ENCODE assay signal across 31 cellular contexts in the genomic region with DNA sequence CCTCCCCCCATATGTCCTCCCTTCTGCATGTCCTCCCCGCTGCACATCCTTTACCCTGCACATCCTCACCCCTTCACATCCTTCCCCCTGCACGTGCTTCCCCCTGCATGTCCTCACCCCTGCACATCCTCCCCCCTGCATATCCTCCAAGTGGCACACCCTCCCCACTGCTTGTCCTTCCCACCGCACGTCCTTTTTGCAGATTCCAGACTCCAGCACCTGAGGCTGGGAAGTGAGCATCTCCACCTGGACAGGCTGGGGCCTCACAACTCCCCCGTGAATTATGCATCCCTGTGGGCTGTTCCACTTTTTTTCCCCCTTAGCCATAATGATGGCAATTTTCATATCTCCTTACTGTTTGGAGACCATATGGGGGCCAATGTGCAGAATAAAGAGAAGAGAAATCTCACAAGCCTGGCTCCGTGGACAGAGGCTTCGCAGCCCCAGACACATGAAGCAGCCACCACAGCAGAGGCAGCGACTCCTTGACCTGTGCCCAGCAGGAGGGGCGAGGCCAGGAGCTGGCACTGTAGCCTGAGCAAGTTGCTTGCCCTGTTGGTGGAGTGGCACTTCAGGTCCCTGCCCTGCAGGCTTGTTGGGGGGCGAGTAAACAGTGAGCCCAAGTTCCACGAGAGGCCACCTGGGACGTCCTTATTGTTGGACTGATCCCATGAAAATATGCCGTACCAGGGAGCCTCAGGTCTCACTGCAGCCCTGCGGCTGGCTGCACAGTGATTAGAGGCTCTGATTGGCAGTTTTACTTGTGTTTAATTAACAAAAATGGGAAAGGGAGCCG.
"Had no signal": no experiment of that assay in that cellular context is flagged by ENCODE, and none has a peak within 500 bp of the region (broad histone marks: within the 10 kb centered on the region; RNA-seq: fewer than 3 reads in every experiment).

No MANE protein-coding gene starts in this region.

- H3K9me3 Mint-ChIP-seq: nephron, neural crest cell had no signal

- H3K9me3 ChIP-seq: left lung, lower lobe of right lung, mucosa of descending colon, neutrophil, ovary, stomach, testis, thyroid gland, transverse colon, upper lobe of right lung, uterus had no signal

- H3K27ac ChIP-seq: left lung, lower lobe of right lung, neutrophil, ovary, skin epidermis, stomach, testis, thyroid gland, transverse colon, upper lobe of right lung, uterus had no signal

- ATAC-seq: left cardiac atrium; left lung; mucosa of descending colon; naive thymus-derived CD4-positive, alpha-beta T cell; right cardiac atrium; sciatic nerve; stimulated activated naive B cell treated with anti-CD40 and anti-IgM and Interleukin-4, amounts not matched to agents 10 μg/mL and 1 μg/mL and 100 μg/mL, for 72 hours; stimulated activated naive CD8-positive, alpha-beta T cell treated with anti-CD3 and anti-CD28 coated beads, Interleukin-15, Interleukin-2, amounts not matched to agents 100 U/mL and 50 U/mL, for 24 hours had no signal

- H3K4me3 Mint-ChIP-seq: naive thymus-derived CD4-positive, alpha-beta T cell; nephron; neural crest cell; stimulated activated naive B cell treated with anti-CD40 and anti-IgM and Interleukin-4, amounts not matched to agents 10 μg/mL and 1 μg/mL and 100 μg/mL, for 72 hours had no signal

- H3K4me1 Mint-ChIP-seq: naive thymus-derived CD4-positive, alpha-beta T cell; neural crest cell had no signal

- DNase-seq: hippocampal formation; kidney glomerular epithelial cell; left cardiac atrium; left lung; lower lobe of right lung; mammary epithelial cell; mesendoderm; midbrain; mucosa of descending colon; naive thymus-derived CD4-positive, alpha-beta T cell; occipital lobe; ovary; right cardiac atrium; stimulated activated CD4-positive, alpha-beta T cell treated with anti-CD3 and anti-CD28 coated beads, Interleukin-12 subunit alpha, Interleukin-12 subunit beta, amount 100 ng/mL, for 4 hours; stimulated activated CD4-positive, alpha-beta T cell treated with anti-CD3 and anti-CD28 coated beads, Interleukin-15, amount 100 ng/mL, for 24 hours; stimulated activated CD4-positive, alpha-beta T cell treated with anti-CD3 and anti-CD28 coated beads, Interleukin-2, amount 100 ng/mL, for 24 hours; stimulated activated CD4-positive, alpha-beta T cell treated with anti-CD3 and anti-CD28 coated beads, Interleukin-4, amount 100 ng/mL, for 1 hour; stimulated activated naive B cell treated with anti-CD40 and anti-IgM and Interleukin-4, amounts not matched to agents 10 μg/mL and 1 μg/mL and 100 μg/mL, for 72 hours; stimulated activated naive CD8-positive, alpha-beta T cell treated with anti-CD3 and anti-CD28 coated beads, Interleukin-15, Interleukin-2, amounts not matched to agents 100 U/mL and 50 U/mL, for 24 hours; stomach; testis; thyroid gland; transverse colon; upper lobe of right lung; uterus had no signal

- H3K27ac Mint-ChIP-seq: naive thymus-derived CD4-positive, alpha-beta T cell; nephron; progenitor cell of endocrine pancreas; stimulated activated naive B cell treated with anti-CD40 and anti-IgM and Interleukin-4, amounts not matched to agents 10 μg/mL and 1 μg/mL and 100 μg/mL, for 72 hours had no signal

- H3K27me3 ChIP-seq: neutrophil, ovary, stomach, testis, thyroid gland, transverse colon, upper lobe of right lung, uterus had no signal

- H3K27me3 Mint-ChIP-seq: progenitor cell of endocrine pancreas had no signal

- H3K4me3 ChIP-seq: left lung, lower lobe of right lung, mucosa of descending colon, ovary, skin epidermis, stomach, testis, thyroid gland, transverse colon, upper lobe of right lung, uterus had no signal

- H3K36me3 ChIP-seq: left lung, lower lobe of right lung, neutrophil, ovary, stomach, thyroid gland, transverse colon, upper lobe of right lung, uterus had no signal

- H3K4me1 ChIP-seq: left lung, lower lobe of right lung, stomach, testis, thyroid gland, transverse colon, upper lobe of right lung, uterus had no signal

- H3K36me3 Mint-ChIP-seq: naive thymus-derived CD4-positive, alpha-beta T cell; stimulated activated naive B cell treated with anti-CD40 and anti-IgM and Interleukin-4, amounts not matched to agents 10 μg/mL and 1 μg/mL and 100 μg/mL, for 72 hours had no signal
